24 cellular contexts compared by ENCODE assay signal in the genomic region with DNA sequence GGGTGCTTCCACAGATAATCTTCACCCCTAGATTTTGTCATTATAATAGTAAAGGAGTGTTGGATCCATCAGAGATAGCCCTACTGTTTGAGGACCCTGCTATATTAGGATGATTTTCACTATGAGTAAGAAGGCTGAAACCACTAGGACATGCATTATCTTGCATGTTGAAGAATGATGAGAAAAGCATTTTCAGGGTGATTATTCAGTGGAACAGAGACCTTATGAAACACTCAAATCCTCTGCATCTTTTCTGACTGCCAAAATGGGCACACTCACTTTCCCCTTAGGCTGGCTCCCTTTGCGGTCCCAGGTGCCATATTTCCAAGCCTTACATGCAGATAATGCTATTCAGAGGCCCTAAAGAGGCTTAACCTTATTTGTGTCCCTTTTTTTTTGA.
"Had no signal": no experiment of that assay in that cellular context is flagged by ENCODE, and none has a peak within 500 bp of the region (broad histone marks: within the 10 kb centered on the region; RNA-seq: fewer than 3 reads in every experiment).

No MANE protein-coding gene starts in this region.

- H2AFZ ChIP-seq: hepatocyte had no signal

- H3K27ac ChIP-seq: coronary artery, gastroesophageal sphincter, heart left ventricle, hepatocyte, left lung, prostate gland, right atrium auricular region, suprapubic skin, transverse colon, upper lobe of right lung, uterus had no signal

- H3K9me3 ChIP-seq: gastroesophageal sphincter, heart left ventricle, prostate gland, right atrium auricular region, transverse colon, upper lobe of right lung, uterus had no signal

- H3K36me3 ChIP-seq: gastroesophageal sphincter, heart left ventricle, left lung, prostate gland, right atrium auricular region, suprapubic skin, transverse colon, upper lobe of right lung, uterus had no signal

- ATAC-seq: gastroesophageal sphincter; heart left ventricle; left cardiac atrium; left lung; naive thymus-derived CD8-positive, alpha-beta T cell; sciatic nerve; stimulated activated naive CD8-positive, alpha-beta T cell treated with anti-CD3 and anti-CD28 coated beads, Interleukin-15, amount 100 ng/mL, for 72 hours; upper lobe of right lung had no signal

- H3K79me2 ChIP-seq: hepatocyte had no signal

- H3K4me2 ChIP-seq: hepatocyte, smooth muscle cell had no signal

- H3K4me3 ChIP-seq: coronary artery, gastroesophageal sphincter, heart left ventricle, hepatocyte, left lung, prostate gland, right atrium auricular region, smooth muscle cell, suprapubic skin, transverse colon, upper lobe of right lung, uterus had no signal

- H3K4me1 ChIP-seq: heart left ventricle, left lung, prostate gland, right atrium auricular region, upper lobe of right lung, uterus had no signal

- DNase-seq: effector memory CD4-positive, alpha-beta T cell; heart left ventricle; left cardiac atrium; left lung; naive thymus-derived CD8-positive, alpha-beta T cell; nephron progenitor cell; nucleus accumbens; stimulated activated CD4-positive, alpha-beta T cell treated with anti-CD3 and anti-CD28 coated beads, Interleukin-12 subunit alpha, Interleukin-12 subunit beta, amount 100 ng/mL, for 4 hours; stimulated activated CD4-positive, alpha-beta T cell treated with anti-CD3 and anti-CD28 coated beads, Interleukin-1b, Interleukin-23, amount 100 ng/mL, for 48 hours; stimulated activated CD4-positive, alpha-beta T cell treated with anti-CD3 and anti-CD28 coated beads, Interleukin-4, amount 100 ng/mL, for 1 hour; stimulated activated CD8-positive, alpha-beta memory T cell treated with anti-CD3 and anti-CD28 coated beads, Interleukin-4, amount 100 ng/mL, for 48 hours; stimulated activated naive CD4-positive, alpha-beta T cell; stimulated activated naive CD8-positive, alpha-beta T cell treated with anti-CD3 and anti-CD28 coated beads, Interleukin-15, amount 100 ng/mL, for 72 hours; transverse colon; upper lobe of right lung; uterus had no signal

- H3K27me3 ChIP-seq: gastroesophageal sphincter, heart left ventricle, hepatocyte, left lung, right atrium auricular region, suprapubic skin, transverse colon, upper lobe of right lung, uterus had no signal
